ENCODE assay signal across 1 cellular context in genomic region chr13:21567714-21568113, GRCh38.
TF ChIP-seq lines count a peak whose summit lies in the region.

No MANE protein-coding gene starts in this region.

TF ChIP-seq in K562, 482 proteins besides CTCF, POLR2A, EP300 and RAD21 (continued from another document):
- TF ChIP-seq MGA (IDR thresholded peaks at IDR 0.05) (no peak), GATAD2B (IDR thresholded peaks at IDR 0.05; ENCODE audit: borderline replicate concordance) (peak; percentile 70), NCOR1 (IDR thresholded peaks at IDR 0.05) (peak; percentile 73), DPF2 (IDR thresholded peaks at IDR 0.05) (peak; percentile 91), TAF9B (IDR thresholded peaks at IDR 0.05; ENCODE audit: partially characterized antibody) (peak; percentile 32), ZNF134 (CRISPR knock-in tag; conservative IDR thresholded peaks at IDR 0.05) (no peak), DACH1 (IDR thresholded peaks at IDR 0.05; ENCODE audit: partially characterized antibody) (peak; percentile 47), ADNP (tag; IDR thresholded peaks at IDR 0.05) (no peak), MAFK (IDR thresholded peaks at IDR 0.05; ENCODE audit: low read length) (peak; percentile 79), FOXM1 (IDR thresholded peaks at IDR 0.05; ENCODE audit: low read depth) (no peak), FOXM1 (CRISPR knock-in tag; IDR thresholded peaks at IDR 0.05; ENCODE audit: low read depth) (no peak), TBP (optimal IDR thresholded peaks at IDR 0.05; ENCODE audit: low read depth, low read length) (peak; percentile 48), SLC30A9 (CRISPR knock-in tag; IDR thresholded peaks at IDR 0.05) (no peak), FOXK1 (CRISPR knock-in tag; IDR thresholded peaks at IDR 0.05; ENCODE audit: borderline replicate concordance) (no peak), JUND (IDR thresholded peaks at IDR 0.05; ENCODE audit: borderline replicate concordance, low read depth, low read length) (peak; percentile 62), JUND (tag; IDR thresholded peaks at IDR 0.05; ENCODE audit: borderline replicate concordance, low read depth, low read length) (peak; percentile 58; the same call in 1 of the 3 replicates)
- TF ChIP-seq, protein P1, sequence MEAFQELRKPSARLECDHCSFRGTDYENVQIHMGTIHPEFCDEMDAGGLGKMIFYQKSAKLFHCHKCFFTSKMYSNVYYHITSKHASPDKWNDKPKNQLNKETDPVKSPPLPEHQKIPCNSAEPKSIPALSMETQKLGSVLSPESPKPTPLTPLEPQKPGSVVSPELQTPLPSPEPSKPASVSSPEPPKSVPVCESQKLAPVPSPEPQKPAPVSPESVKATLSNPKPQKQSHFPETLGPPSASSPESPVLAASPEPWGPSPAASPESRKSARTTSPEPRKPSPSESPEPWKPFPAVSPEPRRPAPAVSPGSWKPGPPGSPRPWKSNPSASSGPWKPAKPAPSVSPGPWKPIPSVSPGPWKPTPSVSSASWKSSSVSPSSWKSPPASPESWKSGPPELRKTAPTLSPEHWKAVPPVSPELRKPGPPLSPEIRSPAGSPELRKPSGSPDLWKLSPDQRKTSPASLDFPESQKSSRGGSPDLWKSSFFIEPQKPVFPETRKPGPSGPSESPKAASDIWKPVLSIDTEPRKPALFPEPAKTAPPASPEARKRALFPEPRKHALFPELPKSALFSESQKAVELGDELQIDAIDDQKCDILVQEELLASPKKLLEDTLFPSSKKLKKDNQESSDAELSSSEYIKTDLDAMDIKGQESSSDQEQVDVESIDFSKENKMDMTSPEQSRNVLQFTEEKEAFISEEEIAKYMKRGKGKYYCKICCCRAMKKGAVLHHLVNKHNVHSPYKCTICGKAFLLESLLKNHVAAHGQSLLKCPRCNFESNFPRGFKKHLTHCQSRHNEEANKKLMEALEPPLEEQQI (IDR thresholded peaks at IDR 0.05): 0 out of 2 replicates have a peak, but pooled peaks have one; percentile 39
